In genomic region chr19:49444100-49444700, GRCh38 we compare ENCODE assay signal across 1 cellular context.
TF ChIP-seq lines count a peak whose summit lies in the region.

No MANE protein-coding gene starts in this region.

TF ChIP-seq in K562, 482 proteins besides CTCF, POLR2A, EP300 and RAD21:
- peak; percentile 76 for TF ChIP-seq ZNF512 (tag; IDR thresholded peaks at IDR 0.05)
TF ChIP-seq in K562: peak in this region for 1; not testable (repeated sequence) for 481.
